Comparison of ENCODE assay signal across 8 cellular contexts in the genomic region with DNA sequence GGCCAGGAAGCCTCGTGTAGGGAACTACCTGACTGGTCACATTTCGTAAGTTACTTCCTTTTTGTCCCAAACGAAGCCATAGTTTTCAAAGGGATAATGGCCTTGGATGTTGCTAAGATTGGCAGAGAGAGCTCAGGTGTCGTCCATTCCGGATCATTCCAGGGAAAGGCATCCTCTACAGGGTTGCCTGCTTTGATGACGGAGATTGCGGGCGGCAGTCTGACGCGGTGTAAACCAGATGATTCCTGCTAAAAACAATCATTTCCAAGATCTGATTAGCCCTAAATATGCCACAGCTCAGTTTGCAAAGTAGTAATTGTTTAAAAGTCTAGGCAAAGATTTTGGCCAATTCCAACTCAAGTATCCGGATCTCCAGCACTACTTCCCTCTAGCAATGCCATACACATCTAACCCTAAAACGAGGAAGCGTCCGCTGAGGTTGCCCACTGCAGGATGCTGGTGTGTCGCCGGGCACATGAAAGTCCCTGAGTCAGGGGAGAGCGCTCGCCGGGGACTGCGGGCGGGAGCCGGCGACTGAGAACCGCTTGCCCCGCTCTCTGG. TPM values are rescaled to one million over a fixed set of nuclear protein-coding genes. Genes with fewer than 3 reads are reported as not detected.
DNase-seq lines count a peak whose midpoint lies in the region; ATAC-seq and TF ChIP-seq lines count a peak whose summit lies in the region.

No MANE protein-coding gene starts in this region.

- H3K9me3 Mint-ChIP-seq in T-cell = no peaks in the 10 kb centered on the region
- H3K9me3 Mint-ChIP-seq in glutamatergic neuron (ENCODE audit: unreplicated experiment) = no peaks in the 10 kb centered on the region

- DNase-seq in BE2C (no peak), T-cell (no peak), glutamatergic neuron (no peak), kidney glomerular epithelial cell (lab: John Stamatoyannopoulos, UW) (no peak), NAMALWA (ENCODE audit: low spot score) (no peak)

- no peaks in the 10 kb centered on the region for H3K27me3 ChIP-seq in BE2C
- H3K27me3 ChIP-seq in skeletal muscle satellite cell (ENCODE audit: control insufficient read depth, insufficient read depth, low read length) = no peaks in the 10 kb centered on the region

- H3K36me3 Mint-ChIP-seq in T-cell (peaks cover 12% of the 10 kb centered on the region), glutamatergic neuron (ENCODE audit: unreplicated experiment) (no peaks in the 10 kb centered on the region)

- no peaks in the 10 kb centered on the region for H3K27me3 Mint-ChIP-seq in T-cell
- no peaks in the 10 kb centered on the region for H3K27me3 Mint-ChIP-seq in glutamatergic neuron (ENCODE audit: unreplicated experiment)

- no peaks in the 10 kb centered on the region for H3K4me1 ChIP-seq in BE2C
- peaks cover 35% of the 10 kb centered on the region for H3K4me1 ChIP-seq in HEK293 (ENCODE audit: control insufficient read depth, insufficient read depth, low read length)
- peaks cover 48% of the 10 kb centered on the region for H3K4me1 ChIP-seq in skeletal muscle satellite cell (ENCODE audit: control insufficient read depth, insufficient read depth, low read length)

- H3K4me3 ChIP-seq in BE2C (ENCODE audit: low read depth, low read length) = peak overlapping the region; percentile 65
- H3K4me3 ChIP-seq in HEK293 (ENCODE audit: low read depth, low read length) = peak overlapping the region; percentile 58
- H3K4me3 ChIP-seq in skeletal muscle satellite cell (ENCODE audit: low read length) = peak overlapping the region; percentile 80

- H3K4me1 Mint-ChIP-seq in T-cell (peaks cover 47 to 57% (median 49%) of the 10 kb centered on the region in 3 donors), glutamatergic neuron (ENCODE audit: low read depth, unreplicated experiment) (no peaks in the 10 kb centered on the region)

- POLR2A ChIA-PET in HEK293 (lab: Yijun Ruan, JAX) = interaction anchor here (0.6 to 2.7 kb wide), 36 partner anchors 10 to 409 kb away, joined by 3 to 36 read pairs (median 4); no protein-coding TSS in a partner anchor
- POLR2A ChIA-PET in T-cell (lab: Charles Lee) = interaction anchor here (0.6 to 3.0 kb wide), 11 partner anchors 11 to 170 kb away, joined by 3 to 19 read pairs (median 3); no protein-coding TSS in a partner anchor

- H3K4me3 Mint-ChIP-seq in T-cell = peak overlapping the region; percentile 76 to 93 (median 89)
- H3K4me3 Mint-ChIP-seq in glutamatergic neuron (ENCODE audit: unreplicated experiment) = peak overlapping the region; percentile 83

- no peak for ATAC-seq in T-cell (replicated peaks in 1 of 4)
- ATAC-seq in GM19351 (IDR thresholded peaks at IDR 0.05; ENCODE audit: unreplicated experiment) = no peak

- H3K9me3 ChIP-seq in BE2C (no peaks in the 10 kb centered on the region), HEK293 (ENCODE audit: control insufficient read depth, insufficient read depth, low read depth, low read length) (no peaks in the 10 kb centered on the region), skeletal muscle satellite cell (replicated peaks; ENCODE audit: low read length) (no peaks in the 10 kb centered on the region)

- TF ChIP-seq CTCF in BE2C (IDR thresholded peaks at IDR 0.05; ENCODE audit: low read depth, low read length) (no peak), HEK293 (tag by site-specific recombination; IDR thresholded peaks at IDR 0.05) (no peak), glutamatergic neuron (IDR thresholded peaks at IDR 0.05; ENCODE audit: partially characterized antibody, unreplicated experiment) (no peak)

- peak overlapping the region; percentile 62 for H3K27ac ChIP-seq in HEK293 (ENCODE audit: extremely low read depth, low read depth, low read length)

- H3K9ac ChIP-seq in skeletal muscle satellite cell (ENCODE audit: low read depth, low read length) = peak overlapping the region; percentile 76

- H3K27ac Mint-ChIP-seq in T-cell (peak overlapping the region; percentile 83 to 88), glutamatergic neuron (ENCODE audit: unreplicated experiment) (no peak overlapping the region)

- peak overlapping the region; percentile 78 for H3K4me2 ChIP-seq in skeletal muscle satellite cell (ENCODE audit: low read length)

- CTCF ChIA-PET in HEK293 (lab: Yijun Ruan, JAX) (interaction anchor here (0.6 to 3.2 kb wide), 7 partner anchors 9 to 100 kb away, joined by 3 to 18 read pairs (median 3); no protein-coding TSS in a partner anchor), T-cell (lab: Charles Lee) (interaction anchor here (0.6 to 3.8 kb wide), 10 partner anchors 12 to 140 kb away, joined by 3 to 20 read pairs (median 6); no protein-coding TSS in a partner anchor)

- H3K36me3 ChIP-seq in BE2C = no peaks in the 10 kb centered on the region
- H3K36me3 ChIP-seq in HEK293 (ENCODE audit: control insufficient read depth in 2 of 2, insufficient read depth in 1 of 2, low read length in 2 of 2) = no peaks in the 10 kb centered on the region; a peak in 1 of 3 replicates
- H3K36me3 ChIP-seq in skeletal muscle satellite cell (ENCODE audit: insufficient read depth, low read length) = no peaks in the 10 kb centered on the region

TF ChIP-seq in HEK293, 187 proteins besides CTCF, POLR2A, EP300 and RAD21:
- TF ChIP-seq ZNF777 (tag by site-specific recombination; IDR thresholded peaks at IDR 0.05; ENCODE audit: borderline replicate concordance) (peak; percentile 58; the same call in 1 of the 2 replicates), ZNF24 (tag by site-specific recombination; IDR thresholded peaks at IDR 0.05) (no peak), ZNF501 (tag by site-specific recombination; IDR thresholded peaks at IDR 0.05) (peak; percentile 78; the same call in 1 of the 2 replicates), ZNF394 (tag by site-specific recombination; IDR thresholded peaks at IDR 0.05; ENCODE audit: borderline replicate concordance) (0 out of 2 replicates have a peak, but pooled peaks have one; percentile 50), ZNF335 (tag by site-specific recombination; conservative IDR thresholded peaks at IDR 0.05) (peak; percentile 66), KLF16 (tag by site-specific recombination; IDR thresholded peaks at IDR 0.05) (no peak), ZBTB8A (tag by site-specific recombination; IDR thresholded peaks at IDR 0.05) (peak; percentile 74)
- TF ChIP-seq, protein P1, sequence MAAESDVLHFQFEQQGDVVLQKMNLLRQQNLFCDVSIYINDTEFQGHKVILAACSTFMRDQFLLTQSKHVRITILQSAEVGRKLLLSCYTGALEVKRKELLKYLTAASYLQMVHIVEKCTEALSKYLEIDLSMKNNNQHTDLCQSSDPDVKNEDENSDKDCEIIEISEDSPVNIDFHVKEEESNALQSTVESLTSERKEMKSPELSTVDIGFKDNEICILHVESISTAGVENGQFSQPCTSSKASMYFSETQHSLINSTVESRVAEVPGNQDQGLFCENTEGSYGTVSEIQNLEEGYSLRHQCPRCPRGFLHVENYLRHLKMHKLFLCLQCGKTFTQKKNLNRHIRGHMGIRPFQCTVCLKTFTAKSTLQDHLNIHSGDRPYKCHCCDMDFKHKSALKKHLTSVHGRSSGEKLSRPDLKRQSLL (tag by site-specific recombination; IDR thresholded peaks at IDR 0.05) = peak; percentile 45; the same call in 1 of the 2 replicates
- TF ChIP-seq, protein P2, sequence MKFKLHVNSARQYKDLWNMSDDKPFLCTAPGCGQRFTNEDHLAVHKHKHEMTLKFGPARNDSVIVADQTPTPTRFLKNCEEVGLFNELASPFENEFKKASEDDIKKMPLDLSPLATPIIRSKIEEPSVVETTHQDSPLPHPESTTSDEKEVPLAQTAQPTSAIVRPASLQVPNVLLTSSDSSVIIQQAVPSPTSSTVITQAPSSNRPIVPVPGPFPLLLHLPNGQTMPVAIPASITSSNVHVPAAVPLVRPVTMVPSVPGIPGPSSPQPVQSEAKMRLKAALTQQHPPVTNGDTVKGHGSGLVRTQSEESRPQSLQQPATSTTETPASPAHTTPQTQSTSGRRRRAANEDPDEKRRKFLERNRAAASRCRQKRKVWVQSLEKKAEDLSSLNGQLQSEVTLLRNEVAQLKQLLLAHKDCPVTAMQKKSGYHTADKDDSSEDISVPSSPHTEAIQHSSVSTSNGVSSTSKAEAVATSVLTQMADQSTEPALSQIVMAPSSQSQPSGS (tag by site-specific recombination; IDR thresholded peaks at IDR 0.05; ENCODE audit: low read depth) = no peak
- TF ChIP-seq, protein P3, sequence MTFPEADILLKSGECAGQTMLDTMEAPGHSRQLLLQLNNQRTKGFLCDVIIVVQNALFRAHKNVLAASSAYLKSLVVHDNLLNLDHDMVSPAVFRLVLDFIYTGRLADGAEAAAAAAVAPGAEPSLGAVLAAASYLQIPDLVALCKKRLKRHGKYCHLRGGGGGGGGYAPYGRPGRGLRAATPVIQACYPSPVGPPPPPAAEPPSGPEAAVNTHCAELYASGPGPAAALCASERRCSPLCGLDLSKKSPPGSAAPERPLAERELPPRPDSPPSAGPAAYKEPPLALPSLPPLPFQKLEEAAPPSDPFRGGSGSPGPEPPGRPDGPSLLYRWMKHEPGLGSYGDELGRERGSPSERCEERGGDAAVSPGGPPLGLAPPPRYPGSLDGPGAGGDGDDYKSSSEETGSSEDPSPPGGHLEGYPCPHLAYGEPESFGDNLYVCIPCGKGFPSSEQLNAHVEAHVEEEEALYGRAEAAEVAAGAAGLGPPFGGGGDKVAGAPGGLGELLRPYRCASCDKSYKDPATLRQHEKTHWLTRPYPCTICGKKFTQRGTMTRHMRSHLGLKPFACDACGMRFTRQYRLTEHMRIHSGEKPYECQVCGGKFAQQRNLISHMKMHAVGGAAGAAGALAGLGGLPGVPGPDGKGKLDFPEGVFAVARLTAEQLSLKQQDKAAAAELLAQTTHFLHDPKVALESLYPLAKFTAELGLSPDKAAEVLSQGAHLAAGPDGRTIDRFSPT (tag by site-specific recombination; IDR thresholded peaks at IDR 0.05) = 0 out of 2 replicates have a peak, but pooled peaks have one; percentile 37

RNA-seq across cellular contexts. Expression of a gene that starts 0.6 kb away (rescaled TPM):
- polyA plus RNA-seq in BE2C (2012; ENCODE audit: insufficient read depth, insufficient read length, low read depth) = 0.39 TPM
- 10 to 100 TPM; 54.5 to 83.2 (median 69.5) TPM for total RNA-seq in T-cell
- total RNA-seq in glutamatergic neuron (ENCODE audit: unreplicated experiment) = 8.5 TPM
- total RNA-seq in skeletal muscle satellite cell (2012; rRNA removed) = 9.0 and 9.1 TPM in 2 replicates

RNA-seq across cellular contexts. Expression of a gene that starts 41.8 kb away (rescaled TPM):
- polyA plus RNA-seq in BE2C (2012; ENCODE audit: insufficient read depth, insufficient read length, low read depth) = not detected
- total RNA-seq in T-cell (1 to 10 TPM in 3 of 5 donors, under 1 TPM in 2; 0.25 to 3.1 (median 1.1) TPM), glutamatergic neuron (ENCODE audit: unreplicated experiment) (0.37 TPM)
- 2.3 and 5.7 TPM in 2 replicates for total RNA-seq in skeletal muscle satellite cell (2012; rRNA removed)
